7 cellular contexts compared by ENCODE assay signal in the genomic region with DNA sequence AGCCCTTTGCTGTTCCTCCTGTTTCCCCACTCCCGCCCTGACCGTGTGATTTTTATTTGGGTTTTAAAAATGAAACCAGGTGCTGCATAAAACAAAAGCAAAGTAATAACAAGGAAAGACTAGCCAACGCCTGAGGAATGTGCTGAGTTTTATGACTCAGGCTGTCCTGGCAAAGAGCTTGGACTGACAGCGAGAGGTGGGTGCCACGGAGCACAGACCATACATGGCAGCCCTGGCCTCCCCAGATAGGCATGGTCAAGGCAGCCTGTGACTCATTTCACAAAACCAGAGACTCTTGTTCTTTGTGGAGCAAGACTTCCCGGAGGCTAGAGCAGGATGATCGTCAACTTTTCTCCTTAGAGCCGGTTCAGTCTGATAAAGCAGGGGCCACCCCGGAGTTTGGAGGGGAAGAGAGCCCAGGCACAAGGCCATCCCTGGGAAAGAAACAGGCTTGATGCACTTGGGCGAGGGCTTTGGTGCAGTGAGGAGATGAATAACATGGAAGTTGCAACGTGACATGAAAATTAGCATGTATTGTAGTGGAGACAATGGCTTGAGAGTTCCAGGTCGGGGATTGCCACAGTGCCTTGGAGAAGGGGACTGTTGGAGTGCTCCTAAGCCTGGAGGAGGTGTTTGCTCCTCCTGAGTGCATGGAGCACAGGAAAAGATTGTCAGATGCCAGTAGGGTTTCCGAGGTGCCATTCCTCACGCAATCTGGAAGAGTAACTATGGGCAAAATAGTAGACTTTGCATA. TPM values are rescaled to one million over a fixed set of nuclear protein-coding genes. Genes with fewer than 3 reads are reported as not detected.
DNase-seq lines count a peak whose midpoint lies in the region; ATAC-seq and TF ChIP-seq lines count a peak whose summit lies in the region.

No MANE protein-coding gene starts in this region.

- H3K4me1 ChIP-seq in ovary (ENCODE audit: insufficient read depth): peaks cover 5% of the 10 kb centered on the region

- H3K27me3 ChIP-seq in ovary: no peaks in the 10 kb centered on the region

- H3K36me3 ChIP-seq in ovary: no peaks in the 10 kb centered on the region

- TF ChIP-seq POLR2A in ovary (IDR thresholded peaks at IDR 0.05): no peak

- H3K4me3 ChIP-seq in epithelial cell of esophagus (ENCODE audit: low read length) (peak overlapping the region; percentile 37), ovary (no peak overlapping the region)

- peak; percentile 47 for ATAC-seq in GM19025 (IDR thresholded peaks at IDR 0.05; ENCODE audit: low read depth, unreplicated experiment)
- ATAC-seq in GM18517 (IDR thresholded peaks at IDR 0.05; ENCODE audit: unreplicated experiment): no peak

- TF ChIP-seq EP300 in ovary (IDR thresholded peaks at IDR 0.05): no peak

- intact Hi-C loops in ovary (cut with DNase I): loop anchor here in 2 of 4 donors (5.0 to 10.0 kb wide), 4 partner anchors 117 to 562 kb away; a partner anchor contains a TSS

- TF ChIP-seq CTCF in epithelial cell of esophagus (IDR thresholded peaks at IDR 0.05; ENCODE audit: insufficient read depth, low read depth, low read length, missing control alignments) (no peak), ovary (IDR thresholded peaks at IDR 0.05) (no peak)

- H3K27ac ChIP-seq in ovary: peak overlapping the region in 1 of 2 donors; percentile 98

- DNase-seq in M059J (ENCODE audit: low read depth) (peak; percentile 98), epithelial cell of esophagus (ENCODE audit: low read depth) (peak; percentile 99), ovary (peak; percentile 54 to 65 (median 58))
- DNase-seq in effector CD4-positive, alpha-beta T cell: no peak
- DNase-seq in activated effector memory CD4-positive, alpha-beta T cell treated with Interleukin-2 at 50 U/mL for 16 hours: no peak

- no peaks in the 10 kb centered on the region for H3K9me3 ChIP-seq in ovary

- 31 to 40% (median 33%) methylated on average over 14 of the region's 14 CpGs for WGBS in ovary, 3 donors

RNA-seq across cellular contexts. Expression of a gene that starts 54.8 kb away (rescaled TPM):
- total RNA-seq in M059J (2014; rRNA removed; shearing (Covaris generic)): not detected in 2 replicates
- not detected for total RNA-seq in ovary
- polyA plus RNA-seq in ovary: not detected

Comparison
In these comparisons a context has a peak if more than half of its experiments do, and no peak if none do; other contexts are left out.
1. DNase-seq: peak in M059J (single experiment), epithelial cell of esophagus (single experiment) and ovary (5 of 5); none in effector CD4-positive, alpha-beta T cell (single experiment) and activated effector memory CD4-positive, alpha-beta T cell treated with Interleukin-2 at 50 U/mL for 16 hours (single experiment).